Comparison of ENCODE assay signal across 9 cellular contexts in the genomic region with DNA sequence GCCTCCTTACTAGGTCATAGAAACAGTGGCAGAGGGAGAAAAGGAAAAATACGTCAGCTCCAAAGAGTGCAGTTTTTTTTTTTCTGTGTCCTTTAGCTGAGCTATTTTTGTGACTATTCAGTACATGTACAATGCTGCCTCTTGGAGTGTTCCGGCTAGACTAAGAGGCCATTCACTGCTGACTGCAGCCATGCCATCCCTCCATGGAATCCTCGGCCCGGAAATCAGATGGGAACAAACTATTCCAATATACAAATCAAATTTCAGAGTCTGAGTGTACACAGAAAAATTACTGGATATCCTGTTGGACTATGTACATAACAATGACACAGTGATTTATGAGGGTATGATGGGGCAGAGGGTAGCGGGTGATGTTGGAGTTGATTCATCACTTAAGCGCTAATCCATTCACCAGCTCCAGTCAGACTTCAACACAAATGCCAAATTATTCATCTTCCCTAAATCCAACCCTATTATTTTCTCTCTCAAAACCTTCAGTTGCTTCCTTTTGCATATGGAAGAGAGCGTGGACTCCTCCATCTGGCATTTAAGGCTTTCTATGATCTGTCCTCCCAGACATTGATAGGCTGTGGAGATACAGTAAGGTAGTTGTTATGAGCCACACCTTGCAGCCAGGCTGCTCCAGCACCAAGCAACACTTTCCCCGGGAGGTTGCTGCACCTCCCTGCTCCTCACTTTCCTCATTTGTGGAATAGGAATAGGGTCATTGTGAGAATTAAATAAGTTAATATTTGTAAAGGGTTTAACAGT.
DNase-seq lines count a peak whose midpoint lies in the region; ATAC-seq and TF ChIP-seq lines count a peak whose summit lies in the region.
"Had no signal": no experiment of that assay in that cellular context is flagged by ENCODE, and none has a peak within 500 bp of the region (broad histone marks: within the 10 kb centered on the region; RNA-seq: fewer than 3 reads in every experiment).

No MANE protein-coding gene starts in this region.

- TF ChIP-seq POLR2A in breast epithelium (IDR thresholded peaks at IDR 0.05): no peak

- peak overlapping the region in 1 of 2 donors; percentile 8 for H3K27ac Mint-ChIP-seq in effector memory CD8-positive, alpha-beta T cell

- no peaks in the 10 kb centered on the region for H3K36me3 ChIP-seq in breast epithelium

- H3K4me3 Mint-ChIP-seq in effector memory CD8-positive, alpha-beta T cell: no peak overlapping the region

- no peaks in the 10 kb centered on the region for H3K9me3 ChIP-seq in breast epithelium

- TF ChIP-seq CTCF in breast epithelium (IDR thresholded peaks at IDR 0.05): no peak

- H3K4me1 Mint-ChIP-seq in effector memory CD8-positive, alpha-beta T cell (ENCODE audit: low read depth in 2 of 2): peaks cover 13 to 17% of the 10 kb centered on the region in 2 donors

- ATAC-seq in effector memory CD8-positive, alpha-beta T cell (replicated peaks): no peak
- no peak for ATAC-seq in GM21515 (IDR thresholded peaks at IDR 0.05; ENCODE audit: unreplicated experiment)

- intact Hi-C loops in breast epithelium (cut with DNase I; ENCODE audit: low total_unique reads): no loop called here

- no peaks in the 10 kb centered on the region for H3K27me3 ChIP-seq in breast epithelium

- H3K27ac ChIP-seq in breast epithelium (peak overlapping the region; percentile 82), substantia nigra (ENCODE audit: low read depth, low read length, poor library complexity, severe bottlenecking) (peak overlapping the region; percentile 60)
- H3K27ac ChIP-seq: HL-60 had no signal

- peaks cover 14% of the 10 kb centered on the region in 2 donors for H3K4me1 ChIP-seq in breast epithelium

- H3K4me3 ChIP-seq in breast epithelium: no peak overlapping the region

- no peaks in the 10 kb centered on the region for H3K9me3 Mint-ChIP-seq in effector memory CD8-positive, alpha-beta T cell

- no peaks in the 10 kb centered on the region for H3K36me3 Mint-ChIP-seq in effector memory CD8-positive, alpha-beta T cell (ENCODE audit: insufficient read depth)

- peak; percentile 73 for DNase-seq in HT-29 (ENCODE audit: low spot score)
- no peak for DNase-seq in breast epithelium (ENCODE audit: low spot score in 2 of 2)
- DNase-seq in inferior parietal cortex (ENCODE audit: extremely low spot score): peak; percentile 73
- DNase-seq in substantia nigra (lab: John Stamatoyannopoulos, UW): peak in 40 of 49 donors; percentile 6 to 77 (median 48)
- no peak for DNase-seq in NCI-H2171 (lab: John Stamatoyannopoulos, UW)
- DNase-seq in effector memory CD8-positive, alpha-beta T cell: no peak
- no peak for DNase-seq in NCI-H526 treated with DMSO at 0.1 percent for 48 hours (lab: John Stamatoyannopoulos, UW)

- H3K27me3 Mint-ChIP-seq in effector memory CD8-positive, alpha-beta T cell: no peaks in the 10 kb centered on the region

Comparison
In these comparisons a context has a peak if more than half of its experiments do, and no peak if none do; other contexts are left out.
1. DNase-seq: peak in HT-29 (single experiment), inferior parietal cortex (single experiment) and substantia nigra (40 of 49); none in breast epithelium (0 of 2), NCI-H2171 (single experiment), effector memory CD8-positive, alpha-beta T cell (0 of 3) and NCI-H526 treated with DMSO at 0.1 percent for 48 hours (single experiment).